9 cellular contexts compared by ENCODE assay signal in genomic region chr22:37161442-37161841, GRCh38. TPM values are rescaled to one million over a fixed set of nuclear protein-coding genes. Genes with fewer than 3 reads are reported as not detected.
DNase-seq lines count a peak whose midpoint lies in the region; TF ChIP-seq lines count a peak whose summit lies in the region.
"Had no signal": no experiment of that assay in that cellular context is flagged by ENCODE, and none has a peak within 500 bp of the region (broad histone marks: within the 10 kb centered on the region; RNA-seq: fewer than 3 reads in every experiment).

No MANE protein-coding gene starts in this region.

- no peaks in the 10 kb centered on the region for H3K36me3 ChIP-seq in right atrium auricular region

- peaks cover 99 to 100% of the 10 kb centered on the region in 2 donors for H3K4me1 Mint-ChIP-seq in immature natural killer cell

- peaks cover 28 to 45% (median 40%) of the 10 kb centered on the region in 3 donors for H3K27me3 Mint-ChIP-seq in immature natural killer cell (ENCODE audit: low read depth in 3 of 3)

- no peak for TF ChIP-seq CTCF in NB4 (IDR thresholded peaks at IDR 0.05; ENCODE audit: low read depth, low read length)
- TF ChIP-seq CTCF in right atrium auricular region (IDR thresholded peaks at IDR 0.05): no peak

- peak overlapping the region; percentile 93 to 99 (median 95) for H3K27ac Mint-ChIP-seq in immature natural killer cell

- H3K4me3 ChIP-seq in NB4 (ENCODE audit: low read depth, low read length) (no peak overlapping the region), right atrium auricular region (no peak overlapping the region)

- H3K9me3 ChIP-seq in right atrium auricular region: no peaks in the 10 kb centered on the region

- no peak overlapping the region for H3K27ac ChIP-seq in right atrium auricular region

- H3K4me3 Mint-ChIP-seq in immature natural killer cell: peak overlapping the region; percentile 46 to 81 (median 76)

- H3K9me3 Mint-ChIP-seq in immature natural killer cell: peaks cover 0 to 1% (median 0%) of the 10 kb centered on the region in 6 donors

- no peaks in the 10 kb centered on the region for H3K36me3 Mint-ChIP-seq in immature natural killer cell

- no peaks in the 10 kb centered on the region for H3K27me3 ChIP-seq in right atrium auricular region

- DNase-seq in NCI-H2171 treated with DMSO at 0.1 percent for 48 hours (lab: John Stamatoyannopoulos, UW): peak; percentile 43
- no peak for DNase-seq in NCI-H2171 (lab: John Stamatoyannopoulos, UW)
- peak; percentile 37 for DNase-seq in NB4 (ENCODE audit: low read depth)
- DNase-seq in immature natural killer cell: peak in 1 of 3 donors; percentile 29
- no peak for DNase-seq in iPS-NIHi11 (ENCODE audit: low spot score)
- no peak for DNase-seq in right atrium auricular region (ENCODE audit: low spot score)
- DNase-seq: NCI-H226; stimulated activated CD4-positive, alpha-beta T cell treated with anti-CD3 and anti-CD28 coated beads, Interleukin-12 subunit alpha, Interleukin-12 subunit beta, amount 100 ng/mL, for 4 hours had no signal

- no peak for TF ChIP-seq POLR2A in NB4 (IDR thresholded peaks at IDR 0.05; ENCODE audit: extremely low read depth, insufficient read length)

- H3K4me1 ChIP-seq in right atrium auricular region: no peaks in the 10 kb centered on the region

RNA-seq across cellular contexts. Expression of gene IL2RB, which starts 11.7 kb away (rescaled TPM):
- 1,000 to 10,000 TPM in 1 of 3 donors, 100 to 1,000 TPM in 2; 863 to 2,762 (median 893) TPM for polyA plus RNA-seq in immature natural killer cell
- 1 to 10 TPM in 1 of 2 donors, under 1 TPM in 1; 0.94 to 1.0 TPM for total RNA-seq in right atrium auricular region
- total RNA-seq: fibroblast of lung had no signal

RNA-seq across cellular contexts. Expression of gene C1QTNF6, which starts 26.6 kb away (rescaled TPM):
- polyA plus RNA-seq in immature natural killer cell: 1 to 10 TPM in 2 of 3 donors, not detected in 1; 1.5 to 1.8 TPM
- total RNA-seq in right atrium auricular region: 1 to 10 TPM; 1.6 to 2.2 TPM

RNA-seq across cellular contexts. Expression of gene SSTR3, which starts 50.8 kb away (rescaled TPM):
- not detected for polyA plus RNA-seq in immature natural killer cell
- total RNA-seq in right atrium auricular region: not detected
- total RNA-seq: fibroblast of lung had no signal
- polyA plus RNA-seq: fibroblast of lung had no signal

RNA-seq across cellular contexts. Expression of gene TMPRSS6, which starts 51.9 kb away (rescaled TPM):
- polyA plus RNA-seq in immature natural killer cell: under 1 TPM in 2 of 3 donors, not detected in 1; 0.28 to 0.52 TPM
- total RNA-seq in right atrium auricular region: not detected
- total RNA-seq: fibroblast of lung had no signal
- polyA plus RNA-seq: fibroblast of lung had no signal

Comparison
In these comparisons a context has a peak if more than half of its experiments do, and no peak if none do; other contexts are left out.
1. DNase-seq: peak in NCI-H2171 treated with DMSO at 0.1 percent for 48 hours (single experiment) and NB4 (single experiment); none in NCI-H2171 (single experiment), iPS-NIHi11 (single experiment) and right atrium auricular region (single experiment).